Comparison of ENCODE assay signal across 11 cellular contexts in genomic region chr12:93356214-93356613, GRCh38.
"Had no signal": no experiment of that assay in that cellular context is flagged by ENCODE, and none has a peak within 500 bp of the region (broad histone marks: within the 10 kb centered on the region; RNA-seq: fewer than 3 reads in every experiment).

No MANE protein-coding gene starts in this region.

- H3K9ac ChIP-seq: GM23248 had no signal

- H3K4me3 ChIP-seq: GM23248, GM23338, HAP-1 had no signal

- H3K36me3 ChIP-seq: HAP-1 had no signal

- DNase-seq: GM23248, GOT3, H7, H9, HCEC 1CT, HFFc6 had no signal

- H3K27ac ChIP-seq: GM23248 had no signal

- H3K9me3 ChIP-seq: HAP-1 had no signal

- H3K4me2 ChIP-seq: GM23338 had no signal

- FAIRE-seq: H1, H54 had no signal

- ATAC-seq: GM23338, HCT116 had no signal

- H2AFZ ChIP-seq: GM23248, GM23338 had no signal
